ENCODE assay signal across 31 cellular contexts in the genomic region with DNA sequence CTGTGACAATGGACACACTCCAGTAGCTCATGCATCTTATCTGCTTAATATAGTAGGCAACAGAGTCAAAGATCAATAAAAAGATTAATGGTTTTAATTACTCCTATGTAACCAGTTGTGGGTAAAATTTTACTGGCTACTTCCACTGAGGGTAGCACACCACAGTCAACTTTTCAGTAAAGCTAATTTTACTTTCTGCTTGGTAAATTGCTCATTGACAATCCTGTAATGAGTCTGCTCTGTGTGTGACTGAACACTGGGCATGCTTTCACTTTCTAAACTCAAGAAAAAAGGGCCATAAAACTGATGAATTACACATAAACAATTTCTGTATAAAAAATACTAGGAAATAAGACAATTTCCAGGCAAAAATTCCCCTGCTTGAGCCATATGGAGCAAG.
"Had no signal": no experiment of that assay in that cellular context is flagged by ENCODE, and none has a peak within 500 bp of the region (broad histone marks: within the 10 kb centered on the region; RNA-seq: fewer than 3 reads in every experiment).

No MANE protein-coding gene starts in this region.

- H3K27me3 Mint-ChIP-seq: naive thymus-derived CD4-positive, alpha-beta T cell; natural killer cell treated with Interleukin-12 subunit alpha and Interleukin-12 subunit beta and Interleukin-15 and Interleukin-18, amount 100 ng/mL, for 72 hours; stimulated activated naive B cell treated with anti-CD40 and anti-IgM and Interleukin-4, amounts not matched to agents 10 μg/mL and 1 μg/mL and 100 μg/mL, for 72 hours had no signal

- H3K4me1 Mint-ChIP-seq: immature natural killer cell; mesothelial cell of epicardium; naive thymus-derived CD4-positive, alpha-beta T cell; stimulated activated naive B cell treated with anti-CD40 and anti-IgM and Interleukin-4, amounts not matched to agents 10 μg/mL and 1 μg/mL and 100 μg/mL, for 72 hours had no signal

- H3K4me1 ChIP-seq: left ventricle myocardium inferior, pancreas, prostate gland, stomach, testis, thyroid gland, upper lobe of left lung, vagina had no signal

- FAIRE-seq: islet of Langerhans, kidney, pancreas had no signal

- DNase-seq: hypothalamus; immature natural killer cell; kidney; left colon; left ventricle myocardium inferior; mesendoderm; naive thymus-derived CD4-positive, alpha-beta T cell; nucleus accumbens; pancreas; posterior cingulate gyrus; retina; right cardiac atrium; stimulated activated CD4-positive, alpha-beta T cell treated with anti-CD3 and anti-CD28 coated beads, Interleukin-12 subunit alpha, Interleukin-12 subunit beta, amount 100 ng/mL, for 4 hours; stimulated activated CD4-positive, alpha-beta T cell treated with anti-CD3 and anti-CD28 coated beads, Interleukin-15, amount 100 ng/mL, for 24 hours; stimulated activated CD4-positive, alpha-beta T cell treated with anti-CD3 and anti-CD28 coated beads, Interleukin-2, amount 100 ng/mL, for 24 hours; stimulated activated CD4-positive, alpha-beta T cell treated with anti-CD3 and anti-CD28 coated beads, Interleukin-4, amount 100 ng/mL, for 1 hour; stimulated activated naive B cell treated with anti-CD40 and anti-IgM and Interleukin-4, amounts not matched to agents 10 μg/mL and 1 μg/mL and 100 μg/mL, for 72 hours; stimulated activated naive CD8-positive, alpha-beta T cell treated with anti-CD3 and anti-CD28 coated beads, Interleukin-15, Interleukin-2, amounts not matched to agents 100 U/mL and 50 U/mL, for 24 hours; stomach; testis; thyroid gland; transverse colon; upper lobe of left lung had no signal

- H3K36me3 Mint-ChIP-seq: immature natural killer cell; mesothelial cell of epicardium; naive thymus-derived CD4-positive, alpha-beta T cell; stimulated activated naive B cell treated with anti-CD40 and anti-IgM and Interleukin-4, amounts not matched to agents 10 μg/mL and 1 μg/mL and 100 μg/mL, for 72 hours had no signal

- ATAC-seq: left colon; naive thymus-derived CD4-positive, alpha-beta T cell; natural killer cell treated with Interleukin-12 subunit alpha and Interleukin-12 subunit beta and Interleukin-15 and Interleukin-18, amount 100 ng/mL, for 72 hours; pancreas; right cardiac atrium; sciatic nerve; stimulated activated naive B cell treated with anti-CD40 and anti-IgM and Interleukin-4, amounts not matched to agents 10 μg/mL and 1 μg/mL and 100 μg/mL, for 72 hours; stimulated activated naive CD8-positive, alpha-beta T cell treated with anti-CD3 and anti-CD28 coated beads, Interleukin-15, Interleukin-2, amounts not matched to agents 100 U/mL and 50 U/mL, for 24 hours had no signal

- H3K4me3 Mint-ChIP-seq: immature natural killer cell; mesothelial cell of epicardium; naive thymus-derived CD4-positive, alpha-beta T cell; natural killer cell treated with Interleukin-12 subunit alpha and Interleukin-12 subunit beta and Interleukin-15 and Interleukin-18, amount 100 ng/mL, for 72 hours; stimulated activated naive B cell treated with anti-CD40 and anti-IgM and Interleukin-4, amounts not matched to agents 10 μg/mL and 1 μg/mL and 100 μg/mL, for 72 hours had no signal

- H3K4me3 ChIP-seq: left ventricle myocardium inferior, lung, pancreas, prostate gland, skin epidermis, stomach, testis, thyroid gland, transverse colon, upper lobe of left lung, vagina had no signal

- H3K36me3 ChIP-seq: left ventricle myocardium inferior, pancreas, prostate gland, stomach, thyroid gland, transverse colon, upper lobe of left lung, vagina had no signal

- H3K27ac Mint-ChIP-seq: immature natural killer cell; mesothelial cell of epicardium; naive thymus-derived CD4-positive, alpha-beta T cell; natural killer cell treated with Interleukin-12 subunit alpha and Interleukin-12 subunit beta and Interleukin-15 and Interleukin-18, amount 100 ng/mL, for 72 hours; stimulated activated naive B cell treated with anti-CD40 and anti-IgM and Interleukin-4, amounts not matched to agents 10 μg/mL and 1 μg/mL and 100 μg/mL, for 72 hours had no signal

- H3K27ac ChIP-seq: left ventricle myocardium inferior, pancreas, prostate gland, skin epidermis, stomach, testis, thyroid gland, transverse colon, upper lobe of left lung, vagina had no signal

- H3K27me3 ChIP-seq: pancreas, stomach, testis, thyroid gland, transverse colon, upper lobe of left lung, vagina had no signal

- H3K9me3 ChIP-seq: left ventricle myocardium inferior, pancreas, prostate gland, testis, thyroid gland, transverse colon, upper lobe of left lung, vagina had no signal
